ENCODE assay signal across 11 cellular contexts in the genomic region with DNA sequence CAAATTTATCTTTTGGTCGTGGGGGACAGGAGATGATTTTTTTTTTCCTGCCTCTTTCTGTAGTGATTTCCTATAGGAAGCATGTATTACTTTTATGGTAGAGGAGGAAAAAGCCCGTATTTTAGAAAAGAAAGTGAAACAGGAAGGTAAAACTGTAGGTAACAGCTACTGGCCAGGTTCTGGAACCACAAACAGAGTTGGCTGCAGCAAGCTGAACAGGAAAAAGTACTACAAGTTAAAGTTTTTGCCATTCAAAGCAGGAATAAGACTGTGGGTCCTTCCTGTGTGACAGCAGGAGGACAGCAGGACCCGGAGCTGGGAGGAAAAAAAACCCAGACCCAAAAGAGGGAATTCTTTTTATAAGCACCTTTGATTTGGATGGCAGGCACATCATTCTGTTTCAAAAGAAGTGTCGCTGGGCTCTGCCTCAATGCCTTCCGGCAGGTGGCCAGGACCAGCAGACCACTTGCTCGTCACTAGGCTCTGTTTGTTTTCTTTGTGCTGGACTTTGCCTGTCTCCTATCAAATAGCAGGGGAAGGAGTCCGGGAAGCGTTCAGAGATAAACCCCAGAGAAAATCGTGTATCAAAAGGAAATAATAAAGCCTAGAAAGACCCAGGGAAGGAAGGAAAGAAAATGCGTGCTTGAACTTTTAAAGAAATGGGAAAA.
DNase-seq lines count a peak whose midpoint lies in the region; ATAC-seq lines count a peak whose summit lies in the region.
"Had no signal": no experiment of that assay in that cellular context is flagged by ENCODE, and none has a peak within 500 bp of the region (broad histone marks: within the 10 kb centered on the region; RNA-seq: fewer than 3 reads in every experiment).

No MANE protein-coding gene starts in this region.

- H3K36me3 Mint-ChIP-seq in activated naive CD8-positive, alpha-beta T cell: no peaks in the 10 kb centered on the region
- no peaks in the 10 kb centered on the region for H3K36me3 Mint-ChIP-seq in activated naive CD8-positive, alpha-beta T cell treated with anti-CD3 and anti-CD28 coated beads, Interleukin-2, amount 50 U/mL, for 24 hours (ENCODE audit: low read depth)
- no peaks in the 10 kb centered on the region for H3K36me3 Mint-ChIP-seq in activated naive CD8-positive, alpha-beta T cell treated with anti-CD3 and anti-CD28 coated beads, Interleukin-2, amount 10 ng/mL, durations not matched to agents 7 days and 5 days
- H3K36me3 Mint-ChIP-seq in memory B cell: no peaks in the 10 kb centered on the region

- no peak for DNase-seq in activated naive CD8-positive, alpha-beta T cell treated with anti-CD3 and anti-CD28 coated beads, Interleukin-2, amount 50 U/mL, for 24 hours
- no peak for DNase-seq in activated naive CD8-positive, alpha-beta T cell treated with anti-CD3 and anti-CD28 coated beads, Interleukin-2, amount 10 ng/mL, durations not matched to agents 7 days and 5 days
- DNase-seq in memory B cell (ENCODE audit: low spot score in 2 of 2) (no peak), DMS79 treated with DMSO at 0.1 percent for 48 hours (lab: John Stamatoyannopoulos, UW) (no peak), dermis blood vessel endothelial cell (no peak), UCSD-AML1 (lab: John Stamatoyannopoulos, UW; ENCODE audit: unreplicated experiment) (no peak)
- DNase-seq: activated CD4-positive, CD25-positive, alpha-beta regulatory T cell; effector CD4-positive, alpha-beta T cell; NCI-H187 had no signal

- H3K9me3 Mint-ChIP-seq in activated naive CD8-positive, alpha-beta T cell (ENCODE audit: low read depth): no peaks in the 10 kb centered on the region
- no peaks in the 10 kb centered on the region for H3K9me3 Mint-ChIP-seq in activated naive CD8-positive, alpha-beta T cell treated with anti-CD3 and anti-CD28 coated beads, Interleukin-2, amount 50 U/mL, for 24 hours
- H3K9me3 Mint-ChIP-seq in activated naive CD8-positive, alpha-beta T cell treated with anti-CD3 and anti-CD28 coated beads, Interleukin-2, amount 10 ng/mL, durations not matched to agents 7 days and 5 days: no peaks in the 10 kb centered on the region
- peaks cover 7% of the 10 kb centered on the region for H3K9me3 Mint-ChIP-seq in memory B cell

- peaks cover 5% of the 10 kb centered on the region for H3K27me3 Mint-ChIP-seq in activated naive CD8-positive, alpha-beta T cell
- peaks cover 3% of the 10 kb centered on the region for H3K27me3 Mint-ChIP-seq in activated naive CD8-positive, alpha-beta T cell treated with anti-CD3 and anti-CD28 coated beads, Interleukin-2, amount 50 U/mL, for 24 hours
- no peaks in the 10 kb centered on the region for H3K27me3 Mint-ChIP-seq in activated naive CD8-positive, alpha-beta T cell treated with anti-CD3 and anti-CD28 coated beads, Interleukin-2, amount 10 ng/mL, durations not matched to agents 7 days and 5 days
- H3K27me3 Mint-ChIP-seq in memory B cell: no peaks in the 10 kb centered on the region

- H3K4me1 Mint-ChIP-seq in activated naive CD8-positive, alpha-beta T cell (ENCODE audit: low read depth): peaks cover 6% of the 10 kb centered on the region
- H3K4me1 Mint-ChIP-seq in activated naive CD8-positive, alpha-beta T cell treated with anti-CD3 and anti-CD28 coated beads, Interleukin-2, amount 50 U/mL, for 24 hours: peaks cover 1% of the 10 kb centered on the region
- H3K4me1 Mint-ChIP-seq in activated naive CD8-positive, alpha-beta T cell treated with anti-CD3 and anti-CD28 coated beads, Interleukin-2, amount 10 ng/mL, durations not matched to agents 7 days and 5 days: peaks cover 7% of the 10 kb centered on the region
- H3K4me1 Mint-ChIP-seq in memory B cell: no peaks in the 10 kb centered on the region

- H3K4me3 Mint-ChIP-seq in activated naive CD8-positive, alpha-beta T cell: peak overlapping the region; percentile 74
- no peak overlapping the region for H3K4me3 Mint-ChIP-seq in activated naive CD8-positive, alpha-beta T cell treated with anti-CD3 and anti-CD28 coated beads, Interleukin-2, amount 50 U/mL, for 24 hours
- H3K4me3 Mint-ChIP-seq in activated naive CD8-positive, alpha-beta T cell treated with anti-CD3 and anti-CD28 coated beads, Interleukin-2, amount 10 ng/mL, durations not matched to agents 7 days and 5 days: peak overlapping the region; percentile 74
- H3K4me3 Mint-ChIP-seq in memory B cell: peak overlapping the region; percentile 14

- POLR2A ChIA-PET in activated naive CD8-positive, alpha-beta T cell treated with anti-CD3 and anti-CD28 coated beads, Interleukin-2, amount 10 ng/mL, durations not matched to agents 7 days and 5 days (lab: Charles Lee): no interaction called here

- no peak overlapping the region for H3K27ac Mint-ChIP-seq in activated naive CD8-positive, alpha-beta T cell
- no peak overlapping the region for H3K27ac Mint-ChIP-seq in activated naive CD8-positive, alpha-beta T cell treated with anti-CD3 and anti-CD28 coated beads, Interleukin-2, amount 50 U/mL, for 24 hours
- peak overlapping the region; percentile 67 for H3K27ac Mint-ChIP-seq in activated naive CD8-positive, alpha-beta T cell treated with anti-CD3 and anti-CD28 coated beads, Interleukin-2, amount 10 ng/mL, durations not matched to agents 7 days and 5 days
- H3K27ac Mint-ChIP-seq in memory B cell: no peak overlapping the region

- ATAC-seq in activated naive CD8-positive, alpha-beta T cell treated with anti-CD3 and anti-CD28 coated beads, Interleukin-2, amount 50 U/mL, for 24 hours: no peak
- ATAC-seq in activated naive CD8-positive, alpha-beta T cell treated with anti-CD3 and anti-CD28 coated beads, Interleukin-2, amount 10 ng/mL, durations not matched to agents 7 days and 5 days (ENCODE audit: low read depth): no peak
- ATAC-seq in memory B cell (ENCODE audit: low read depth): no peak
- ATAC-seq in HG02571 (IDR thresholded peaks at IDR 0.05; ENCODE audit: unreplicated experiment): no peak
